1 cellular context compared by ENCODE assay signal in genomic region chr16:84952335-84953050, GRCh38.
TF ChIP-seq lines count a peak whose summit lies in the region.

No MANE protein-coding gene starts in this region.

TF ChIP-seq in K562, 482 proteins besides CTCF, POLR2A, EP300 and RAD21 (continued from another document and continues in another):
- TF ChIP-seq, protein P1, sequence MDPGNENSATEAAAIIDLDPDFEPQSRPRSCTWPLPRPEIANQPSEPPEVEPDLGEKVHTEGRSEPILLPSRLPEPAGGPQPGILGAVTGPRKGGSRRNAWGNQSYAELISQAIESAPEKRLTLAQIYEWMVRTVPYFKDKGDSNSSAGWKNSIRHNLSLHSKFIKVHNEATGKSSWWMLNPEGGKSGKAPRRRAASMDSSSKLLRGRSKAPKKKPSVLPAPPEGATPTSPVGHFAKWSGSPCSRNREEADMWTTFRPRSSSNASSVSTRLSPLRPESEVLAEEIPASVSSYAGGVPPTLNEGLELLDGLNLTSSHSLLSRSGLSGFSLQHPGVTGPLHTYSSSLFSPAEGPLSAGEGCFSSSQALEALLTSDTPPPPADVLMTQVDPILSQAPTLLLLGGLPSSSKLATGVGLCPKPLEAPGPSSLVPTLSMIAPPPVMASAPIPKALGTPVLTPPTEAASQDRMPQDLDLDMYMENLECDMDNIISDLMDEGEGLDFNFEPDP (CRISPR knock-in tag; IDR thresholded peaks at IDR 0.05), result no peak
- TF ChIP-seq SMARCB1 (IDR thresholded peaks at IDR 0.05; ENCODE audit: insufficient read length, low read depth), result no peak
- TF ChIP-seq SP1 (CRISPR knock-in tag; IDR thresholded peaks at IDR 0.05), result 0 out of 2 replicates have a peak, but pooled peaks have one; percentile 65
- TF ChIP-seq, protein P2, sequence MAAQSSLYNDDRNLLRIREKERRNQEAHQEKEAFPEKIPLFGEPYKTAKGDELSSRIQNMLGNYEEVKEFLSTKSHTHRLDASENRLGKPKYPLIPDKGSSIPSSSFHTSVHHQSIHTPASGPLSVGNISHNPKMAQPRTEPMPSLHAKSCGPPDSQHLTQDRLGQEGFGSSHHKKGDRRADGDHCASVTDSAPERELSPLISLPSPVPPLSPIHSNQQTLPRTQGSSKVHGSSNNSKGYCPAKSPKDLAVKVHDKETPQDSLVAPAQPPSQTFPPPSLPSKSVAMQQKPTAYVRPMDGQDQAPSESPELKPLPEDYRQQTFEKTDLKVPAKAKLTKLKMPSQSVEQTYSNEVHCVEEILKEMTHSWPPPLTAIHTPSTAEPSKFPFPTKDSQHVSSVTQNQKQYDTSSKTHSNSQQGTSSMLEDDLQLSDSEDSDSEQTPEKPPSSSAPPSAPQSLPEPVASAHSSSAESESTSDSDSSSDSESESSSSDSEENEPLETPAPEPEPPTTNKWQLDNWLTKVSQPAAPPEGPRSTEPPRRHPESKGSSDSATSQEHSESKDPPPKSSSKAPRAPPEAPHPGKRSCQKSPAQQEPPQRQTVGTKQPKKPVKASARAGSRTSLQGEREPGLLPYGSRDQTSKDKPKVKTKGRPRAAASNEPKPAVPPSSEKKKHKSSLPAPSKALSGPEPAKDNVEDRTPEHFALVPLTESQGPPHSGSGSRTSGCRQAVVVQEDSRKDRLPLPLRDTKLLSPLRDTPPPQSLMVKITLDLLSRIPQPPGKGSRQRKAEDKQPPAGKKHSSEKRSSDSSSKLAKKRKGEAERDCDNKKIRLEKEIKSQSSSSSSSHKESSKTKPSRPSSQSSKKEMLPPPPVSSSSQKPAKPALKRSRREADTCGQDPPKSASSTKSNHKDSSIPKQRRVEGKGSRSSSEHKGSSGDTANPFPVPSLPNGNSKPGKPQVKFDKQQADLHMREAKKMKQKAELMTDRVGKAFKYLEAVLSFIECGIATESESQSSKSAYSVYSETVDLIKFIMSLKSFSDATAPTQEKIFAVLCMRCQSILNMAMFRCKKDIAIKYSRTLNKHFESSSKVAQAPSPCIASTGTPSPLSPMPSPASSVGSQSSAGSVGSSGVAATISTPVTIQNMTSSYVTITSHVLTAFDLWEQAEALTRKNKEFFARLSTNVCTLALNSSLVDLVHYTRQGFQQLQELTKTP (IDR thresholded peaks at IDR 0.05; ENCODE audit: low read depth in 1 of 2, partially characterized antibody in 2 of 2), result peak; percentile 13 to 54
- no peak for TF ChIP-seq TFAM (CRISPR knock-in tag; conservative IDR thresholded peaks at IDR 0.05)
- TF ChIP-seq ZNF184 (CRISPR knock-in tag; IDR thresholded peaks at IDR 0.05), result no peak
- TF ChIP-seq NFIX (CRISPR knock-in tag; IDR thresholded peaks at IDR 0.05; ENCODE audit: low read depth), result no peak
- peak in 1 of 2 experiments; percentile 67; a peak in 2 of 4 replicates for TF ChIP-seq SRF (CRISPR knock-in tag; IDR thresholded peaks at IDR 0.05)
- TF ChIP-seq HES1 (IDR thresholded peaks at IDR 0.05; ENCODE audit: low read depth), result peak; percentile 84
- TF ChIP-seq, protein P3, sequence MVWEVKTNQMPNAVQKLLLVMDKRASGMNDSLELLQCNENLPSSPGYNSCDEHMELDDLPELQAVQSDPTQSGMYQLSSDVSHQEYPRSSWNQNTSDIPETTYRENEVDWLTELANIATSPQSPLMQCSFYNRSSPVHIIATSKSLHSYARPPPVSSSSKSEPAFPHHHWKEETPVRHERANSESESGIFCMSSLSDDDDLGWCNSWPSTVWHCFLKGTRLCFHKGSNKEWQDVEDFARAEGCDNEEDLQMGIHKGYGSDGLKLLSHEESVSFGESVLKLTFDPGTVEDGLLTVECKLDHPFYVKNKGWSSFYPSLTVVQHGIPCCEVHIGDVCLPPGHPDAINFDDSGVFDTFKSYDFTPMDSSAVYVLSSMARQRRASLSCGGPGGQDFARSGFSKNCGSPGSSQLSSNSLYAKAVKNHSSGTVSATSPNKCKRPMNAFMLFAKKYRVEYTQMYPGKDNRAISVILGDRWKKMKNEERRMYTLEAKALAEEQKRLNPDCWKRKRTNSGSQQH (CRISPR knock-in tag; IDR thresholded peaks at IDR 0.05), result no peak
- TF ChIP-seq, protein P4, sequence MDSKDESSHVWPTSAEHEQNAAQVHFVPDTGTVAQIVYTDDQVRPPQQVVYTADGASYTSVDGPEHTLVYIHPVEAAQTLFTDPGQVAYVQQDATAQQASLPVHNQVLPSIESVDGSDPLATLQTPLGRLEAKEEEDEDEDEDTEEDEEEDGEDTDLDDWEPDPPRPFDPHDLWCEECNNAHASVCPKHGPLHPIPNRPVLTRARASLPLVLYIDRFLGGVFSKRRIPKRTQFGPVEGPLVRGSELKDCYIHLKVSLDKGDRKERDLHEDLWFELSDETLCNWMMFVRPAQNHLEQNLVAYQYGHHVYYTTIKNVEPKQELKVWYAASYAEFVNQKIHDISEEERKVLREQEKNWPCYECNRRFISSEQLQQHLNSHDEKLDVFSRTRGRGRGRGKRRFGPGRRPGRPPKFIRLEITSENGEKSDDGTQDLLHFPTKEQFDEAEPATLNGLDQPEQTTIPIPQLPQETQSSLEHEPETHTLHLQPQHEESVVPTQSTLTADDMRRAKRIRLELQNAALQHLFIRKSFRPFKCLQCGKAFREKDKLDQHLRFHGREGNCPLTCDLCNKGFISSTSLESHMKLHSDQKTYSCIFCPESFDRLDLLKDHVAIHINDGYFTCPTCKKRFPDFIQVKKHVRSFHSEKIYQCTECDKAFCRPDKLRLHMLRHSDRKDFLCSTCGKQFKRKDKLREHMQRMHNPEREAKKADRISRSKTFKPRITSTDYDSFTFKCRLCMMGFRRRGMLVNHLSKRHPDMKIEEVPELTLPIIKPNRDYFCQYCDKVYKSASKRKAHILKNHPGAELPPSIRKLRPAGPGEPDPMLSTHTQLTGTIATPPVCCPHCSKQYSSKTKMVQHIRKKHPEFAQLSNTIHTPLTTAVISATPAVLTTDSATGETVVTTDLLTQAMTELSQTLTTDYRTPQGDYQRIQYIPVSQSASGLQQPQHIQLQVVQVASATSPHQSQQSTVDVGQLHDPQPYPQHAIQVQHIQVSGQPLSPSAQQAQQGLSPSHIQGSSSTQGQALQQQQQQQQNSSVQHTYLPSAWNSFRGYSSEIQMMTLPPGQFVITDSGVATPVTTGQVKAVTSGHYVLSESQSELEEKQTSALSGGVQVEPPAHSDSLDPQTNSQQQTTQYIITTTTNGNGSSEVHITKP (IDR thresholded peaks at IDR 0.05; ENCODE audit: partially characterized antibody), result peak; percentile 80
- 0 out of 2 replicates have a peak, but pooled peaks have one; percentile 33 for TF ChIP-seq NFE2 (IDR thresholded peaks at IDR 0.05; ENCODE audit: low read depth)
- peak; percentile 69 for TF ChIP-seq ATF7 (IDR thresholded peaks at IDR 0.05)
- 0 out of 2 replicates have a peak, but pooled peaks have one; percentile 26 for TF ChIP-seq CBX5 (IDR thresholded peaks at IDR 0.05; ENCODE audit: borderline replicate concordance, low read depth)
- no peak for TF ChIP-seq CLOCK (CRISPR knock-in tag; IDR thresholded peaks at IDR 0.05; ENCODE audit: borderline replicate concordance)
- TF ChIP-seq, protein P5, sequence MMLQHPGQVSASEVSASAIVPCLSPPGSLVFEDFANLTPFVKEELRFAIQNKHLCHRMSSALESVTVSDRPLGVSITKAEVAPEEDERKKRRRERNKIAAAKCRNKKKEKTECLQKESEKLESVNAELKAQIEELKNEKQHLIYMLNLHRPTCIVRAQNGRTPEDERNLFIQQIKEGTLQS (IDR thresholded peaks at IDR 0.05), result 0 out of 2 replicates have a peak, but pooled peaks have one; percentile 34
- TF ChIP-seq, protein P5 (CRISPR knock-in tag; conservative IDR thresholded peaks at IDR 0.05), result no peak; the same call in 1 of the 2 replicates
- 0 out of 2 replicates have a peak, but pooled peaks have one; percentile 66 for TF ChIP-seq HOXB6 (CRISPR knock-in tag; IDR thresholded peaks at IDR 0.05; ENCODE audit: borderline replicate concordance)
- TF ChIP-seq NBN (IDR thresholded peaks at IDR 0.05; ENCODE audit: low read depth), result peak; percentile 86; the same call in 1 of the 2 replicates
- no peak for TF ChIP-seq MCM7 (IDR thresholded peaks at IDR 0.05)
- no peak for TF ChIP-seq ZBTB17 (CRISPR knock-in tag; IDR thresholded peaks at IDR 0.05)
- peak; percentile 63 for TF ChIP-seq ZNF644 (tag; IDR thresholded peaks at IDR 0.05; ENCODE audit: low read depth)
- TF ChIP-seq CHD4 (IDR thresholded peaks at IDR 0.05; ENCODE audit: insufficient read depth, insufficient replicate concordance, low read depth, low read length, poor library complexity, severe bottlenecking), result peak; percentile 28
- TF ChIP-seq PHF21A (IDR thresholded peaks at IDR 0.05; ENCODE audit: borderline replicate concordance, low read depth), result peak; percentile 97
- no peak for TF ChIP-seq POLR2B (IDR thresholded peaks at IDR 0.05; ENCODE audit: low read depth, partially characterized antibody)
- peak; percentile 93 for TF ChIP-seq MTA2 (IDR thresholded peaks at IDR 0.05; ENCODE audit: low read depth)
- TF ChIP-seq FOXA1 (IDR thresholded peaks at IDR 0.05; ENCODE audit: borderline replicate concordance), result no peak
- TF ChIP-seq MCM5 (IDR thresholded peaks at IDR 0.05; ENCODE audit: low read depth), result no peak
- no peak for TF ChIP-seq PURB (CRISPR knock-in tag; IDR thresholded peaks at IDR 0.05; ENCODE audit: low read depth)
- no peak for TF ChIP-seq HNRNPK (IDR thresholded peaks at IDR 0.05; ENCODE audit: low read depth, low read length, poor library complexity, severe bottlenecking)
- no peak for TF ChIP-seq SP2 (IDR thresholded peaks at IDR 0.05; ENCODE audit: extremely low read depth, low read depth, low read length, poor library complexity, severe bottlenecking)
- TF ChIP-seq, protein P6, sequence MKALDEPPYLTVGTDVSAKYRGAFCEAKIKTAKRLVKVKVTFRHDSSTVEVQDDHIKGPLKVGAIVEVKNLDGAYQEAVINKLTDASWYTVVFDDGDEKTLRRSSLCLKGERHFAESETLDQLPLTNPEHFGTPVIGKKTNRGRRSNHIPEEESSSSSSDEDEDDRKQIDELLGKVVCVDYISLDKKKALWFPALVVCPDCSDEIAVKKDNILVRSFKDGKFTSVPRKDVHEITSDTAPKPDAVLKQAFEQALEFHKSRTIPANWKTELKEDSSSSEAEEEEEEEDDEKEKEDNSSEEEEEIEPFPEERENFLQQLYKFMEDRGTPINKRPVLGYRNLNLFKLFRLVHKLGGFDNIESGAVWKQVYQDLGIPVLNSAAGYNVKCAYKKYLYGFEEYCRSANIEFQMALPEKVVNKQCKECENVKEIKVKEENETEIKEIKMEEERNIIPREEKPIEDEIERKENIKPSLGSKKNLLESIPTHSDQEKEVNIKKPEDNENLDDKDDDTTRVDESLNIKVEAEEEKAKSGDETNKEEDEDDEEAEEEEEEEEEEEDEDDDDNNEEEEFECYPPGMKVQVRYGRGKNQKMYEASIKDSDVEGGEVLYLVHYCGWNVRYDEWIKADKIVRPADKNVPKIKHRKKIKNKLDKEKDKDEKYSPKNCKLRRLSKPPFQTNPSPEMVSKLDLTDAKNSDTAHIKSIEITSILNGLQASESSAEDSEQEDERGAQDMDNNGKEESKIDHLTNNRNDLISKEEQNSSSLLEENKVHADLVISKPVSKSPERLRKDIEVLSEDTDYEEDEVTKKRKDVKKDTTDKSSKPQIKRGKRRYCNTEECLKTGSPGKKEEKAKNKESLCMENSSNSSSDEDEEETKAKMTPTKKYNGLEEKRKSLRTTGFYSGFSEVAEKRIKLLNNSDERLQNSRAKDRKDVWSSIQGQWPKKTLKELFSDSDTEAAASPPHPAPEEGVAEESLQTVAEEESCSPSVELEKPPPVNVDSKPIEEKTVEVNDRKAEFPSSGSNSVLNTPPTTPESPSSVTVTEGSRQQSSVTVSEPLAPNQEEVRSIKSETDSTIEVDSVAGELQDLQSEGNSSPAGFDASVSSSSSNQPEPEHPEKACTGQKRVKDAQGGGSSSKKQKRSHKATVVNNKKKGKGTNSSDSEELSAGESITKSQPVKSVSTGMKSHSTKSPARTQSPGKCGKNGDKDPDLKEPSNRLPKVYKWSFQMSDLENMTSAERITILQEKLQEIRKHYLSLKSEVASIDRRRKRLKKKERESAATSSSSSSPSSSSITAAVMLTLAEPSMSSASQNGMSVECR (CRISPR knock-in tag; IDR thresholded peaks at IDR 0.05), result no peak
- peak; percentile 95 for TF ChIP-seq TEAD4 (IDR thresholded peaks at IDR 0.05; ENCODE audit: low read length)
- TF ChIP-seq TEAD4 (CRISPR knock-in tag; IDR thresholded peaks at IDR 0.05; ENCODE audit: borderline replicate concordance), result no peak
- TF ChIP-seq, protein P7, sequence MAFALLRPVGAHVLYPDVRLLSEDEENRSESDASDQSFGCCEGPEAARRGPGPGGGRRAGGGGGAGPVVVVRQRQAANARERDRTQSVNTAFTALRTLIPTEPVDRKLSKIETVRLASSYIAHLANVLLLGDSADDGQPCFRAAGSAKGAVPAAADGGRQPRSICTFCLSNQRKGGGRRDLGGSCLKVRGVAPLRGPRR (CRISPR knock-in tag; IDR thresholded peaks at IDR 0.05), result no peak
- TF ChIP-seq ZNF175 (CRISPR knock-in tag; IDR thresholded peaks at IDR 0.05; ENCODE audit: low read depth), result no peak; the same call in 1 of the 2 replicates
- TF ChIP-seq TBP (optimal IDR thresholded peaks at IDR 0.05; ENCODE audit: low read depth, low read length), result peak; percentile 24
- TF ChIP-seq GTF2F1 (IDR thresholded peaks at IDR 0.05; ENCODE audit: low read depth, low read length), result no peak
- peak; percentile 54; the same call in 1 of the 2 replicates for TF ChIP-seq RAD51 (IDR thresholded peaks at IDR 0.05; ENCODE audit: borderline replicate concordance, low read depth)
- peak; percentile 97 for TF ChIP-seq LEF1 (IDR thresholded peaks at IDR 0.05)
- peak; percentile 89 for TF ChIP-seq CEBPB (tag; IDR thresholded peaks at IDR 0.05)
- TF ChIP-seq KLF16 (IDR thresholded peaks at IDR 0.05), result peak; percentile 94
- peak; percentile 40; the same call in 1 of the 2 replicates for TF ChIP-seq EHMT2 (IDR thresholded peaks at IDR 0.05)
- TF ChIP-seq C11orf30 (IDR thresholded peaks at IDR 0.05; ENCODE audit: low read depth), result no peak
